ENCODE assay signal across 1 cellular context in genomic region chr13:76762731-76763130, GRCh38.
TF ChIP-seq lines count a peak whose summit lies in the region.

No MANE protein-coding gene starts in this region.

TF ChIP-seq in SK-N-SH treated with all-trans-retinoic acid at 6 μM for 48 hours, 23 proteins besides CTCF, POLR2A, EP300 and RAD21 (continued from another document):
- TF ChIP-seq ARNTL (CRISPR knock-in tag; IDR thresholded peaks at IDR 0.05; ENCODE audit: borderline replicate concordance, low read depth) (no peak), CSRNP3 (CRISPR knock-in tag; IDR thresholded peaks at IDR 0.05) (no peak), PPARA (CRISPR knock-in tag; IDR thresholded peaks at IDR 0.05; ENCODE audit: borderline replicate concordance) (no peak), TSHZ2 (CRISPR knock-in tag; IDR thresholded peaks at IDR 0.05) (no peak), ZFP30 (CRISPR knock-in tag; IDR thresholded peaks at IDR 0.05) (no peak), BACH2 (CRISPR knock-in tag; IDR thresholded peaks at IDR 0.05; ENCODE audit: borderline replicate concordance) (no peak), CSDC2 (CRISPR knock-in tag; IDR thresholded peaks at IDR 0.05) (no peak), CREB5 (CRISPR knock-in tag; IDR thresholded peaks at IDR 0.05; ENCODE audit: low read depth) (no peak), ESRRG (CRISPR knock-in tag; IDR thresholded peaks at IDR 0.05) (no peak), POU6F1 (CRISPR knock-in tag; IDR thresholded peaks at IDR 0.05; ENCODE audit: borderline replicate concordance, low read depth) (no peak), ZNF565 (CRISPR knock-in tag; conservative IDR thresholded peaks at IDR 0.05; ENCODE audit: low read depth) (no peak), ZC3H10 (CRISPR knock-in tag; IDR thresholded peaks at IDR 0.05) (no peak)
